In the genomic region with DNA sequence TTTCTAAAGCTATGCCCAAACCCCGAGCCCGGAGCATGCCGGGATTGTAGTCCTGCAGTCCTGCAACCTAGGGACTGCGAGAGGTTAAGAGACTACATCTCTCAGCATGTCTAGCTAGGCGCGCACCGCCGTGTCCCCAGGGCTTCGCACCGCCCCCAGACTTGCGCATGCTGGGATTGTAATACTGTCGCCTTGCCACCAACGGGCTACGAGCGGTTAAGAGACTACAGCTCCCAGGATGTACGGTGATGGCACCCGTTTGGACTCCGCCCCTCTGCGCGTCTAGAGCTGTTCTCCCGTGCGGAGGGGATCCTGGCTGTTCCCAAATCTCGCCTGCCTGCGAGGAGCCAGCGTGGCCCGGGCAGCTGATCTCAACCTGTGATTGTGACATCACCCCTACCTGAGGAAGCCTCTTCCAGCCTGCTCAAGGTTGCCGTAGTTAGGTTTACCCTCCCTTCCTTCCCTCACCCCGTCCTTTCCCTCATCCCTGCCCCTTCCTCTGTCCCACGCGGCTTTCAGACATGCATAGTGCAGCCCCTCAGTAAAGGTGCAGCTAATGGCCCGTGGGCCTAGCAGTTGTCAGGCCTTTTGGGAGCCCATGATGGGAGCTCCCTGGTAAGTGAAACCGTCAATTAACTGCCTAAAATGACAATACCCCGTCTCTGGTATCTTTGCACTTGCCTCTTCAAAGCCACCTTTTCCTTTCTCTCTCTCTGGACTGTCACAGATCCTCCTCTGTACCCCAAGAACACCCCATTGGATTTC, we compare ENCODE assay signal across 8 cellular contexts. TPM values are rescaled to one million over a fixed set of nuclear protein-coding genes. Genes with fewer than 3 reads are reported as not detected.
DNase-seq lines count a peak whose midpoint lies in the region; ATAC-seq and TF ChIP-seq lines count a peak whose summit lies in the region.

No MANE protein-coding gene starts in this region.

- no peaks in the 10 kb centered on the region for H3K79me2 ChIP-seq in smooth muscle cell (ENCODE audit: low read depth)

- no peak overlapping the region for H3K4me2 ChIP-seq in smooth muscle cell

- H2AFZ ChIP-seq in smooth muscle cell (ENCODE audit: low read depth) = no peak overlapping the region

- no peaks in the 10 kb centered on the region for H3K9me3 ChIP-seq in smooth muscle cell (replicated peaks; ENCODE audit: low read depth)

- no peak for TF ChIP-seq RAD21 in Ishikawa (IDR thresholded peaks at IDR 0.05; ENCODE audit: low read depth)

- peaks cover 11 to 13% of the 10 kb centered on the region in 2 donors for H3K36me3 Mint-ChIP-seq in activated naive CD4-positive, alpha-beta T cell treated with anti-CD3 and anti-CD28 coated beads, Interleukin-2, amount 50 U/mL, for 72 hours

- H3K36me3 ChIP-seq in smooth muscle cell (ENCODE audit: low read depth) = no peaks in the 10 kb centered on the region

- H3K27me3 ChIP-seq in smooth muscle cell (ENCODE audit: low read depth) = no peaks in the 10 kb centered on the region

- in situ Hi-C loops in SK-MEL-5 (cut with HindIII; ENCODE audit: low pct_unique_long_range_greater_than_20kb, low sequenced_read_pairs) = no loop called here

- H3K9me3 Mint-ChIP-seq in activated naive CD4-positive, alpha-beta T cell treated with anti-CD3 and anti-CD28 coated beads, Interleukin-2, amount 50 U/mL, for 72 hours = peaks cover 0 to 4% of the 10 kb centered on the region in 2 donors

- no peaks in the 10 kb centered on the region for H4K20me1 ChIP-seq in smooth muscle cell (ENCODE audit: low read depth)

- H3F3A ChIP-seq in smooth muscle cell (ENCODE audit: low read depth) = no peaks in the 10 kb centered on the region

- intact Hi-C loops in Right ventricle myocardium inferior (cut with DNase I) = loop anchor here (5.0 kb wide), 1 partner anchor 260 kb away; no protein-coding TSS in a partner anchor
- intact Hi-C loops in sciatic nerve (cut with DNase I) = no loop called here

- H3K4me1 ChIP-seq in smooth muscle cell (ENCODE audit: low read depth) = no peaks in the 10 kb centered on the region

- peak overlapping the region; percentile 98 to 99 for H3K27ac Mint-ChIP-seq in activated naive CD4-positive, alpha-beta T cell treated with anti-CD3 and anti-CD28 coated beads, Interleukin-2, amount 50 U/mL, for 72 hours

- peak; percentile 98 for ATAC-seq in GM21423 (IDR thresholded peaks at IDR 0.05; ENCODE audit: unreplicated experiment)
- peak; percentile 96 to 98 for ATAC-seq in activated naive CD4-positive, alpha-beta T cell treated with anti-CD3 and anti-CD28 coated beads, Interleukin-2, amount 50 U/mL, for 72 hours
- ATAC-seq in Right ventricle myocardium inferior = peak; percentile 99
- ATAC-seq in sciatic nerve = peak; percentile 98

- H3K4me3 ChIP-seq in smooth muscle cell = no peak overlapping the region

- no peak for TF ChIP-seq CTCF in smooth muscle cell (IDR thresholded peaks at IDR 0.05; ENCODE audit: borderline replicate concordance, insufficient read depth, poor library complexity, severe bottlenecking)

- no peak overlapping the region for H3K27ac ChIP-seq in smooth muscle cell (ENCODE audit: low read depth)

- WGBS in smooth muscle cell (ENCODE audit: low lambda C conversion rate) = 89% methylated on average over 33 of the region's 33 CpGs

- DNase-seq in DMS153 treated with DMSO at 0.1 percent for 48 hours (lab: John Stamatoyannopoulos, UW; ENCODE audit: unreplicated experiment) = peak; percentile 97
- peak; percentile 26 for DNase-seq in SK-MEL-5 (ENCODE audit: low read depth, low spot score)
- DNase-seq in activated naive CD4-positive, alpha-beta T cell treated with anti-CD3 and anti-CD28 coated beads, Interleukin-2, amount 50 U/mL, for 72 hours (ENCODE audit: low spot score in 2 of 2) = peak; percentile 82 to 83
- DNase-seq in Right ventricle myocardium inferior (ENCODE audit: missing footprints) = peak; percentile 97
- DNase-seq in sciatic nerve (ENCODE audit: low spot score) = peak; percentile 92
- DNase-seq in smooth muscle cell (lab: John Stamatoyannopoulos, UW; ENCODE audit: unreplicated experiment) = no peak

- no peak for TF ChIP-seq EP300 in Ishikawa (IDR thresholded peaks at IDR 0.05; ENCODE audit: borderline replicate concordance)

- H3K9ac ChIP-seq in smooth muscle cell (ENCODE audit: low read depth) = no peak overlapping the region

TF ChIP-seq in Ishikawa, 13 proteins besides CTCF, POLR2A, EP300 and RAD21:
- no peak for TF ChIP-seq TCF12 (IDR thresholded peaks at IDR 0.05; ENCODE audit: low read depth)
- TF ChIP-seq TAF1 (IDR thresholded peaks at IDR 0.05; ENCODE audit: low read depth) = peak; percentile 19; the same call in 1 of the 2 replicates
- no peak for TF ChIP-seq EGR1 (IDR thresholded peaks at IDR 0.05)
- TF ChIP-seq YY1 (IDR thresholded peaks at IDR 0.05; ENCODE audit: low read depth) = no peak
- no peak for TF ChIP-seq NFIC (IDR thresholded peaks at IDR 0.05)
- peak; percentile 54; the same call in 1 of the 2 replicates for TF ChIP-seq MAX (IDR thresholded peaks at IDR 0.05)
- no peak for TF ChIP-seq FOXM1 (IDR thresholded peaks at IDR 0.05; ENCODE audit: borderline replicate concordance, low read depth)
- TF ChIP-seq CEBPB (IDR thresholded peaks at IDR 0.05) = no peak
- TF ChIP-seq, protein P1, sequence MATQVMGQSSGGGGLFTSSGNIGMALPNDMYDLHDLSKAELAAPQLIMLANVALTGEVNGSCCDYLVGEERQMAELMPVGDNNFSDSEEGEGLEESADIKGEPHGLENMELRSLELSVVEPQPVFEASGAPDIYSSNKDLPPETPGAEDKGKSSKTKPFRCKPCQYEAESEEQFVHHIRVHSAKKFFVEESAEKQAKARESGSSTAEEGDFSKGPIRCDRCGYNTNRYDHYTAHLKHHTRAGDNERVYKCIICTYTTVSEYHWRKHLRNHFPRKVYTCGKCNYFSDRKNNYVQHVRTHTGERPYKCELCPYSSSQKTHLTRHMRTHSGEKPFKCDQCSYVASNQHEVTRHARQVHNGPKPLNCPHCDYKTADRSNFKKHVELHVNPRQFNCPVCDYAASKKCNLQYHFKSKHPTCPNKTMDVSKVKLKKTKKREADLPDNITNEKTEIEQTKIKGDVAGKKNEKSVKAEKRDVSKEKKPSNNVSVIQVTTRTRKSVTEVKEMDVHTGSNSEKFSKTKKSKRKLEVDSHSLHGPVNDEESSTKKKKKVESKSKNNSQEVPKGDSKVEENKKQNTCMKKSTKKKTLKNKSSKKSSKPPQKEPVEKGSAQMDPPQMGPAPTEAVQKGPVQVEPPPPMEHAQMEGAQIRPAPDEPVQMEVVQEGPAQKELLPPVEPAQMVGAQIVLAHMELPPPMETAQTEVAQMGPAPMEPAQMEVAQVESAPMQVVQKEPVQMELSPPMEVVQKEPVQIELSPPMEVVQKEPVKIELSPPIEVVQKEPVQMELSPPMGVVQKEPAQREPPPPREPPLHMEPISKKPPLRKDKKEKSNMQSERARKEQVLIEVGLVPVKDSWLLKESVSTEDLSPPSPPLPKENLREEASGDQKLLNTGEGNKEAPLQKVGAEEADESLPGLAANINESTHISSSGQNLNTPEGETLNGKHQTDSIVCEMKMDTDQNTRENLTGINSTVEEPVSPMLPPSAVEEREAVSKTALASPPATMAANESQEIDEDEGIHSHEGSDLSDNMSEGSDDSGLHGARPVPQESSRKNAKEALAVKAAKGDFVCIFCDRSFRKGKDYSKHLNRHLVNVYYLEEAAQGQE (IDR thresholded peaks at IDR 0.05; ENCODE audit: low read depth) = no peak
TF ChIP-seq in Ishikawa: peak in this region for 2.

RNA-seq across cellular contexts. Expression of gene ZNF736, which starts 6.3 kb away (rescaled TPM):
- total RNA-seq in SK-MEL-5 (2014; rRNA removed; shearing (Covaris generic)) = 0.37 and 0.74 TPM in 2 replicates
- polyA plus RNA-seq in SK-MEL-5 (2015; cell fraction: cytosol; rRNA removed) = 0.27 and 0.52 TPM in 2 replicates
- polyA plus RNA-seq in SK-MEL-5 (2015; cell fraction: nucleus; rRNA removed) = 0.54 and 1.5 TPM in 2 replicates
- total RNA-seq in activated naive CD4-positive, alpha-beta T cell treated with anti-CD3 and anti-CD28 coated beads, Interleukin-2, amount 50 U/mL, for 72 hours = 10 to 100 TPM; 26.7 to 27.8 TPM
- total RNA-seq in Right ventricle myocardium inferior (3.4 TPM), sciatic nerve (22.1 TPM), smooth muscle cell (not detected in 2 replicates)
- polyA plus RNA-seq in smooth muscle cell = not detected in 2 replicates
